Comparison of ENCODE assay signal across 15 cellular contexts in genomic region chr15:91885714-91886265, GRCh38. TPM values are rescaled to one million over a fixed set of nuclear protein-coding genes. Genes with fewer than 3 reads are reported as not detected.
DNase-seq lines count a peak whose midpoint lies in the region; ATAC-seq, FAIRE-seq and TF ChIP-seq lines count a peak whose summit lies in the region.
"Had no signal": no experiment of that assay in that cellular context is flagged by ENCODE, and none has a peak within 500 bp of the region (broad histone marks: within the 10 kb centered on the region; RNA-seq: fewer than 3 reads in every experiment).

No MANE protein-coding gene starts in this region.

- H3K9ac ChIP-seq in GM12878 (ENCODE audit: control insufficient read depth, insufficient read depth, low read length) = no peak overlapping the region

- RAD21 ChIA-PET in GM12878 (lab: Charles Lee; ENCODE audit: unreplicated experiment) = interaction anchor here (1.4 kb wide), 1 partner anchor 18 kb away, joined by 3 read pairs; no protein-coding TSS in a partner anchor

- no peak for FAIRE-seq in GM12878 (lab: Jason Lieb, UNC)

- no peak overlapping the region for H3K27ac ChIP-seq in GM12878 (ENCODE audit: control insufficient read depth, insufficient read depth)

- no peaks in the 10 kb centered on the region for H4K20me1 ChIP-seq in GM12878 (ENCODE audit: control insufficient read depth, insufficient read depth)

- peak; percentile 79 for ATAC-seq in GM12878
- peak; percentile 46 for ATAC-seq in mucosa of descending colon
- ATAC-seq in GM19397 (IDR thresholded peaks at IDR 0.05; ENCODE audit: unreplicated experiment) = no peak

- no peak overlapping the region for H2AFZ ChIP-seq in GM12878 (ENCODE audit: control insufficient read depth, low read depth, low read length)

- intact Hi-C loops in GM12878 (cut with micrococcal nuclease; ENCODE audit: unreplicated experiment) (no loop called here), mucosa of descending colon (cut with DNase I, micrococcal nuclease) (no loop called here)

- TF ChIP-seq RAD21 in GM12878 (IDR thresholded peaks at IDR 0.05; ENCODE audit: insufficient read depth, low read depth, low read length) = no peak

- BruUV-seq in GM12878 (replicated peaks; lab: Mats Ljungman, UMichigan) = no TSS peak

- H3K4me3 ChIP-seq in GM12878 = no peak overlapping the region
- H3K4me3 ChIP-seq in mucosa of descending colon = no peak overlapping the region
- H3K4me3 ChIP-seq: lung had no signal

- CTCF ChIA-PET in GM12878 (lab: Yijun Ruan, JAX) = interaction anchor here (1.5 to 1.7 kb wide), 2 partner anchors 26 to 191 kb away, joined by 3 to 5 read pairs; no protein-coding TSS in a partner anchor

- H3K27me3 ChIP-seq in GM12878 (replicated peaks in 1 of 2; ENCODE audit: control insufficient read depth in 2 of 2, insufficient read depth in 2 of 2, low read length in 1 of 2) = no peaks in the 10 kb centered on the region

- H3K9me3 ChIP-seq in GM12878 (replicated peaks; ENCODE audit: control insufficient read depth, insufficient read depth, low read length) = no peaks in the 10 kb centered on the region
- H3K9me3 ChIP-seq in mucosa of descending colon = no peaks in the 10 kb centered on the region

- POLR2A ChIA-PET in GM12878 (lab: Charles Lee) = no interaction called here

- H3K36me3 ChIP-seq in GM12878 (ENCODE audit: control insufficient read depth in 2 of 2, insufficient read depth in 2 of 2, low read length in 1 of 2) (no peaks in the 10 kb centered on the region), mucosa of descending colon (ENCODE audit: low read depth) (no peaks in the 10 kb centered on the region)

- SMC1A ChIA-PET in GM12878 (lab: Charles Lee; ENCODE audit: uncharacterized antibody, unreplicated experiment) = interaction anchor here (0.8 kb wide), 1 partner anchor 9 kb away, joined by 4 read pairs; no protein-coding TSS in a partner anchor

- H3K79me2 ChIP-seq in GM12878 (ENCODE audit: control insufficient read depth, insufficient read depth, low read length) = no peaks in the 10 kb centered on the region

- TF ChIP-seq EP300 in GM12878 (IDR thresholded peaks at IDR 0.05; ENCODE audit: borderline replicate concordance in 1 of 2, control insufficient read depth in 1 of 2, low read depth in 2 of 2, low read length in 2 of 2) = no peak

- TF ChIP-seq CTCF in GM12878 (IDR thresholded peaks at IDR 0.05 in 2 of 3, conservative IDR thresholded peaks at IDR 0.05 in 1 of 3; ENCODE audit: control insufficient read depth in 2 of 3, extremely low read depth in 1 of 3, insufficient read depth in 1 of 3, low read depth in 3 of 3, low read length in 3 of 3) = peak in 1 of 3 experiments; percentile 10; a peak in 1 of 6 replicates
- TF ChIP-seq CTCF in mucosa of descending colon (IDR thresholded peaks at IDR 0.05) = no peak

- 26% methylated on average over 7 of the region's 7 CpGs for WGBS in GM12878 (ENCODE audit: insufficient coverage, insufficient replicate concordance, low lambda C conversion rate, missing lambda C conversion rate)

- in situ Hi-C loops in GM12878 (cut with MboI) = no loop called here

- H3K4me2 ChIP-seq in GM12878 (ENCODE audit: control insufficient read depth, insufficient read depth) = no peak overlapping the region

- H3K4me1 ChIP-seq in GM12878 (ENCODE audit: control insufficient read depth, insufficient read depth, low read length) (no peaks in the 10 kb centered on the region), mucosa of descending colon (ENCODE audit: low read depth) (peaks cover 28% of the 10 kb centered on the region)

- DNase-seq in NCI-H146 (lab: John Stamatoyannopoulos, UW) = peak; percentile 3
- no peak for DNase-seq in NCI-H146 treated with DMSO at 0.1 percent for 48 hours (lab: John Stamatoyannopoulos, UW; ENCODE audit: unreplicated experiment)
- peak; percentile 10 for DNase-seq in HT1080 (ENCODE audit: low read depth)
- no peak for DNase-seq in GM12878 (ENCODE audit: low read depth, low spot score)
- no peak for DNase-seq in mucosa of descending colon
- DNase-seq in NCI-H446 treated with DMSO at 0.1 percent for 48 hours (lab: John Stamatoyannopoulos, UW) = no peak
- DNase-seq in DMS153 (lab: John Stamatoyannopoulos, UW) = no peak
- DNase-seq: ACHN; activated CD4-positive, alpha-beta T cell treated with anti-CD3 and anti-CD28 coated beads for 4 hours; activated naive CD4-positive, alpha-beta T cell treated with anti-CD3 and anti-CD28 coated beads, Interleukin-2, amount 10 ng/mL, durations not matched to agents 7 days and 5 days; NCI-H2029; occipital lobe had no signal

- no peak for TF ChIP-seq POLR2A in GM12878 (IDR thresholded peaks at IDR 0.05; ENCODE audit: low read depth, low read length)

TF ChIP-seq in GM12878, 131 proteins besides CTCF, POLR2A, EP300 and RAD21:
- no peak for TF ChIP-seq ATF3 (IDR thresholded peaks at IDR 0.05; ENCODE audit: borderline replicate concordance, extremely low read depth, low read depth, low read length)

RNA-seq across cellular contexts. Expression of gene SLCO3A1, which starts 32.3 kb away (rescaled TPM):
- total RNA-seq in HT1080 (2014; rRNA removed; shearing (Covaris generic)) = 2.6 and 4.6 TPM in 2 replicates
- polyA plus RNA-seq in HT1080 (2015; cell fraction: cytosol; rRNA removed) = 8.1 and 9.0 TPM in 2 replicates
- 8.0 and 10.9 TPM in 2 replicates for polyA plus RNA-seq in HT1080 (2015; cell fraction: nucleus; rRNA removed)
- 3.7 and 6.7 TPM in 2 replicates for total RNA-seq in GM12878 (2013; cell fraction: nucleolus; rRNA removed)
- total RNA-seq in GM12878 (2014; rRNA removed) = 0.23 and 0.27 TPM in 2 replicates
- total RNA-seq in GM12878 (2014; rRNA removed; fragmentation: Illumina TruSeq; extraction: Trizol) = 0.22 and 0.32 TPM in 2 replicates
- total RNA-seq in GM12878 (2021) = 0.80 and 1.1 TPM in 2 replicates
- not detected for polyA plus RNA-seq in GM12878 (2011; ENCODE audit: low read depth)
- 2.5 and 5.9 TPM in 2 replicates for polyA plus RNA-seq in GM12878 (2011; rRNA removed)
- 9.8 and 14.1 TPM in 2 replicates for polyA plus RNA-seq in GM12878 (2011; cell fraction: cytosol; rRNA removed)
- 16.1 and 17.5 TPM in 2 replicates for polyA plus RNA-seq in GM12878 (2011; cell fraction: nucleus; rRNA removed)
- 0.07 TPM in 1 of 2 replicates, not detected in the other for polyA plus RNA-seq in GM12878 (2012)
- polyA plus RNA-seq in GM12878 (2014; fragmentation: Illumina TruSeq; extraction: Trizol) = 0.28 TPM in 1 of 2 replicates, not detected in the other
- under 1 TPM; 0.05 to 0.35 TPM for polyA plus RNA-seq in GM12878 (2014; fragmentation: Nextera tagmentation; extraction: Ambion mirVana)
- polyA plus RNA-seq in GM12878 (2014; rRNA removed) = 0.22 and 0.23 TPM in 2 replicates
- polyA plus RNA-seq in GM12878 (2016; fragmentation: Nextera tagmentation; extraction: Ambion mirVana) = under 1 TPM; 0.35 to 0.79 TPM
- polyA minus RNA-seq in GM12878 (2011; rRNA and poly(A)+ RNA removed) = 20.2 and 26.3 TPM in 2 replicates
- polyA minus RNA-seq in GM12878 (2011; cell fraction: cytosol; rRNA and poly(A)+ RNA removed) = 2.4 and 6.5 TPM in 2 replicates
- polyA minus RNA-seq in GM12878 (2011; cell fraction: nucleus; rRNA and poly(A)+ RNA removed) = 11.8 and 20.2 TPM in 2 replicates
- 10 to 100 TPM; 13.4 to 23.8 (median 14.3) TPM for total RNA-seq in mucosa of descending colon
- total RNA-seq: G401 had no signal

Comparison
In these comparisons a context has a peak if more than half of its experiments do, and no peak if none do; other contexts are left out.
1. DNase-seq: peak in NCI-H146 (single experiment) and HT1080 (single experiment); none in NCI-H146 treated with DMSO at 0.1 percent for 48 hours (single experiment), GM12878 (single experiment), mucosa of descending colon (0 of 3), NCI-H446 treated with DMSO at 0.1 percent for 48 hours (single experiment) and DMS153 (single experiment).